ENCODE assay signal across 21 cellular contexts in the genomic region with DNA sequence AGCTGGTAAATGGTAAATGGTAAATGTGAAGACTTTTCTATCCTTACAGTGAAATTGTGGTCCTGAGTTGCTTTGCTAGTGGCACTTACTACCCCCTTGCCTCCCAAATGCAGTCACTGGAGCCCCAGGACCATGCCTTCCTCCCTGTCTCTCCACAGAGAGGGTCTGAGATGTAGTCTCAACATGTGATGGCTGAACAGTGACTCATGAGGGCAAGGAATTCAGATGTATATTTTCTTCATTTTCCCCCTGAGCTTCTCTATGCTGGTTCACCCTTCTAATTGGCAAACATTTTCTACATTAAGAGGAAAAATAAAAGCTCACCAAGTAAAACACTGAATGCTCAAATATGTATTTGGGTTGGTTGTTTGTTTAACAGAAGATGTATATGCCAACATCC.
"Had no signal": no experiment of that assay in that cellular context is flagged by ENCODE, and none has a peak within 500 bp of the region (broad histone marks: within the 10 kb centered on the region; RNA-seq: fewer than 3 reads in every experiment).

No MANE protein-coding gene starts in this region.

- H2AFZ ChIP-seq: PC-9 had no signal

- H3K4me1 ChIP-seq: Peyer's patch, SJCRH30 had no signal

- DNase-seq: Kasumi-1, MM.1S, NCI-H1092 treated with DMSO at 0.1 percent for 48 hours, NCI-H1436, NCI-H187, NCI-H2081 treated with DMSO at 0.1 percent for 48 hours, NCI-H2171, NCI-H226, NCI-H446, NCI-H510A, NCI-H524 treated with DMSO at 0.1 percent for 48 hours, NCI-H69, NCI-H774, PC-9, Peyer's patch, SHP77 treated with DMSO at 0.1 percent for 48 hours, SJCRH30, T-helper 1 cell had no signal

- H3K9me3 ChIP-seq: Peyer's patch, SJCRH30 had no signal

- H3K36me3 ChIP-seq: Peyer's patch, SJCRH30 had no signal

- H3K9ac ChIP-seq: KMS-11 had no signal

- ATAC-seq: Right ventricle myocardium inferior, SK-N-SH treated with all-trans-retinoic acid at 6 μM for 48 hours had no signal

- H3K27me3 ChIP-seq: Peyer's patch, SJCRH30 had no signal

- H3K4me2 ChIP-seq: KMS-11, PC-9 had no signal

- H3K4me3 ChIP-seq: PC-9, Peyer's patch, SJCRH30 had no signal

- H3K27ac ChIP-seq: KMS-11, PC-9, Peyer's patch, SJCRH30 had no signal
